ENCODE assay signal across 31 cellular contexts in the genomic region with DNA sequence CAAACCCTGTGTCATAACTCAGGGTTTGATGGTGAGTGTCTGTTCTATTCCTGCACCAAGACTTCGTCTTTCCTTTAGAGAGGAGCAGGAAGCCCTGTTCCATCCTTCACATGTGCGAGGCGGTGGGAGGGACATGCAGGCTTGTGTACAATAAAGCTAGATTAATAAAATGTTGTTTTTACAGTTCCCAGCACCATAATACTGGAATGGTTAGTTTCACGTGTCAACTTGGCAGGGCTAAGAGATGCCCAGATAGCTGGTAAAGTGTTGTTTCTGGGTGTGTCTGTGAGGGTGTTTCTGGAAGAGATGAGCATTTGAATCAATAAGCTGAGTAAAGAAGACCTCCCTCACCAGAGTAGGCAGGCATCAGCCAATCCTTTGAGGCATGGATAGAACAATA. TPM values are rescaled to one million over a fixed set of nuclear protein-coding genes. Genes with fewer than 3 reads are reported as not detected.
DNase-seq lines count a peak whose midpoint lies in the region; ATAC-seq and TF ChIP-seq lines count a peak whose summit lies in the region.
"Had no signal": no experiment of that assay in that cellular context is flagged by ENCODE, and none has a peak within 500 bp of the region (broad histone marks: within the 10 kb centered on the region; RNA-seq: fewer than 3 reads in every experiment).

No MANE protein-coding gene starts in this region.

- WGBS in prostate gland = 46% methylated on average over 4 of the region's 4 CpGs

- no peaks in the 10 kb centered on the region for H3K27me3 ChIP-seq in prostate gland (replicated peaks; ENCODE audit: insufficient read depth)
- H3K27me3 ChIP-seq: BE2C; BLaER1; BLaER1 treated with 17β-estradiol and CSF1 and Interleukin-3, amounts not matched to agents 10 nM and 100 nM had no signal

- H3K4me1 ChIP-seq in prostate gland (replicated peaks) = no peaks in the 10 kb centered on the region
- H3K4me1 ChIP-seq: BE2C; BLaER1; BLaER1 treated with 17β-estradiol and CSF1 and Interleukin-3, amounts not matched to agents 10 nM and 100 nM; Caco-2 had no signal

- H3K9me3 Mint-ChIP-seq in activated CD4-positive, alpha-beta memory T cell treated with anti-CD3 and anti-CD28 coated beads, Interleukin-2, amount 10 ng/mL, durations not matched to agents 7 days and 5 days = no peaks in the 10 kb centered on the region
- H3K9me3 Mint-ChIP-seq: CD4-positive, alpha-beta T cell; CD8-positive, alpha-beta memory T cell; CD8-positive, alpha-beta T cell had no signal

- no peak overlapping the region for H3K4me3 Mint-ChIP-seq in activated CD4-positive, alpha-beta memory T cell treated with anti-CD3 and anti-CD28 coated beads, Interleukin-2, amount 10 ng/mL, durations not matched to agents 7 days and 5 days
- H3K4me3 Mint-ChIP-seq: B cell; CD14-positive monocyte; CD4-positive, alpha-beta memory T cell; CD4-positive, alpha-beta T cell; CD4-positive, CD25-positive, alpha-beta regulatory T cell; CD8-positive, alpha-beta memory T cell; CD8-positive, alpha-beta T cell had no signal

- no peak for ATAC-seq in GM18907 (IDR thresholded peaks at IDR 0.05; ENCODE audit: unreplicated experiment)
- ATAC-seq: A549; CD8-positive, alpha-beta T cell had no signal

- POLR2A ChIA-PET in activated CD4-positive, alpha-beta memory T cell treated with anti-CD3 and anti-CD28 coated beads, Interleukin-2, amount 10 ng/mL, durations not matched to agents 7 days and 5 days (lab: Charles Lee) = no interaction called here

- no peak overlapping the region for H3K4me3 ChIP-seq in prostate gland
- H3K4me3 ChIP-seq: A549; BLaER1; BLaER1 treated with 17β-estradiol and CSF1 and Interleukin-3, amounts not matched to agents 10 nM and 100 nM had no signal

- no peak for TF ChIP-seq CTCF in prostate gland (IDR thresholded peaks at IDR 0.05)

- no peak overlapping the region for H3K27ac Mint-ChIP-seq in activated CD4-positive, alpha-beta memory T cell treated with anti-CD3 and anti-CD28 coated beads, Interleukin-2, amount 10 ng/mL, durations not matched to agents 7 days and 5 days
- H3K27ac Mint-ChIP-seq: B cell; CD14-positive monocyte; CD4-positive, alpha-beta memory T cell; CD4-positive, alpha-beta T cell; CD4-positive, CD25-positive, alpha-beta regulatory T cell; CD8-positive, alpha-beta memory T cell; CD8-positive, alpha-beta T cell had no signal

- H3K9me3 ChIP-seq in prostate gland = no peaks in the 10 kb centered on the region
- H3K9me3 ChIP-seq: A549; BE2C; BLaER1; BLaER1 treated with 17β-estradiol and CSF1 and Interleukin-3, amounts not matched to agents 10 nM and 100 nM; Caco-2 had no signal

- H3K36me3 Mint-ChIP-seq in activated CD4-positive, alpha-beta memory T cell treated with anti-CD3 and anti-CD28 coated beads, Interleukin-2, amount 10 ng/mL, durations not matched to agents 7 days and 5 days (ENCODE audit: low read depth) = no peaks in the 10 kb centered on the region
- H3K36me3 Mint-ChIP-seq: CD14-positive monocyte; CD4-positive, alpha-beta memory T cell; CD4-positive, CD25-positive, alpha-beta regulatory T cell; CD8-positive, alpha-beta memory T cell; CD8-positive, alpha-beta T cell had no signal

- DNase-seq in prostate gland (ENCODE audit: low spot score) = peak; percentile 52
- DNase-seq in ureter (ENCODE audit: low spot score) = peak; percentile 1
- no peak for DNase-seq in activated CD4-positive, alpha-beta memory T cell treated with anti-CD3 and anti-CD28 coated beads, Interleukin-2, amount 10 ng/mL, durations not matched to agents 7 days and 5 days
- DNase-seq: 8988T; ACHN; AML-193; BE2C; C1 segment of cervical spinal cord; Caco-2; Calu3; CD4-positive, alpha-beta memory T cell; CD4-positive, alpha-beta T cell; CD4-positive, CD25-positive, alpha-beta regulatory T cell; CD8-positive, alpha-beta memory T cell; CD8-positive, alpha-beta T cell; COR-L47; DMS 273 treated with DMSO at 0.1 percent for 48 hours; DMS153; DMS53; DMS79; DMS79 treated with DMSO at 0.1 percent for 48 hours; DND-41; EL had no signal

- no peaks in the 10 kb centered on the region for H3K36me3 ChIP-seq in prostate gland
- H3K36me3 ChIP-seq: BE2C; BLaER1; BLaER1 treated with 17β-estradiol and CSF1 and Interleukin-3, amounts not matched to agents 10 nM and 100 nM had no signal

- TF ChIP-seq POLR2A in prostate gland (IDR thresholded peaks at IDR 0.05) = no peak

- intact Hi-C loops in prostate gland (cut with DNase I) = no loop called here

- peaks cover 8% of the 10 kb centered on the region for H3K27me3 Mint-ChIP-seq in activated CD4-positive, alpha-beta memory T cell treated with anti-CD3 and anti-CD28 coated beads, Interleukin-2, amount 10 ng/mL, durations not matched to agents 7 days and 5 days
- H3K27me3 Mint-ChIP-seq: CD4-positive, alpha-beta T cell had no signal

- H3K4me1 Mint-ChIP-seq in activated CD4-positive, alpha-beta memory T cell treated with anti-CD3 and anti-CD28 coated beads, Interleukin-2, amount 10 ng/mL, durations not matched to agents 7 days and 5 days = no peaks in the 10 kb centered on the region
- H3K4me1 Mint-ChIP-seq: B cell; CD14-positive monocyte; CD4-positive, alpha-beta memory T cell; CD8-positive, alpha-beta memory T cell had no signal

- no peak overlapping the region for H3K27ac ChIP-seq in prostate gland
- H3K27ac ChIP-seq: 22Rv1; A549; BLaER1; BLaER1 treated with 17β-estradiol and CSF1 and Interleukin-3, amounts not matched to agents 10 nM and 100 nM; C4-2B had no signal

- CTCF ChIA-PET in activated CD4-positive, alpha-beta memory T cell treated with anti-CD3 and anti-CD28 coated beads, Interleukin-2, amount 10 ng/mL, durations not matched to agents 7 days and 5 days (lab: Charles Lee) = no interaction called here

RNA-seq across cellular contexts. Expression of a gene that starts 48.8 kb away (rescaled TPM):
- 10 to 100 TPM; 24.2 to 45.8 TPM for total RNA-seq in prostate gland
- total RNA-seq in ureter = 102 TPM
- total RNA-seq in activated CD4-positive, alpha-beta memory T cell treated with anti-CD3 and anti-CD28 coated beads, Interleukin-2, amount 10 ng/mL, durations not matched to agents 7 days and 5 days = 1 to 10 TPM in 1 of 2 experiments, under 1 TPM in 1; 0.55 to 1.4 TPM
- total RNA-seq: B cell had no signal

Comparison
In these comparisons a context has a peak if more than half of its experiments do, and no peak if none do; other contexts are left out.
1. RNA of a gene that starts 48.8 kb away (total RNA-seq): 102 TPM in ureter (single experiment) and 24.2 to 45.8 TPM in prostate gland; 0.55 to 1.4 TPM in activated CD4-positive, alpha-beta memory T cell treated with anti-CD3 and anti-CD28 coated beads, Interleukin-2, amount 10 ng/mL, durations not matched to agents 7 days and 5 days; every median in the first group is over 10 times any median in the second.